ENCODE assay signal across 1 cellular context in genomic region chr16:20001856-20002707, GRCh38.
TF ChIP-seq lines count a peak whose summit lies in the region.

No MANE protein-coding gene starts in this region.

TF ChIP-seq in HepG2, 621 proteins besides CTCF, POLR2A, EP300 and RAD21 (continued from another document and continues in another):
- no peak for TF ChIP-seq ZNF572 (CRISPR knock-in tag; IDR thresholded peaks at IDR 0.05)
- TF ChIP-seq ZNF503 (CRISPR knock-in tag; IDR thresholded peaks at IDR 0.05): no peak
- no peak for TF ChIP-seq ZSCAN21 (CRISPR knock-in tag; IDR thresholded peaks at IDR 0.05; ENCODE audit: borderline replicate concordance)
- no peak for TF ChIP-seq ZNF10 (CRISPR knock-in tag; IDR thresholded peaks at IDR 0.05; ENCODE audit: borderline replicate concordance, low read depth)
- no peak for TF ChIP-seq ZKSCAN5 (CRISPR knock-in tag; IDR thresholded peaks at IDR 0.05)
- TF ChIP-seq PHF21A (CRISPR knock-in tag; IDR thresholded peaks at IDR 0.05): peak; percentile 80
- TF ChIP-seq GATA4 (IDR thresholded peaks at IDR 0.05; ENCODE audit: borderline replicate concordance, low read depth): no peak
- TF ChIP-seq SNAPC5 (CRISPR knock-in tag; IDR thresholded peaks at IDR 0.05; ENCODE audit: borderline replicate concordance): no peak
- no peak for TF ChIP-seq TFAP4 (IDR thresholded peaks at IDR 0.05; ENCODE audit: borderline replicate concordance, low read depth)
- no peak for TF ChIP-seq ZNF839 (CRISPR knock-in tag; IDR thresholded peaks at IDR 0.05; ENCODE audit: borderline replicate concordance)
- no peak for TF ChIP-seq CREB3 (CRISPR knock-in tag; IDR thresholded peaks at IDR 0.05)
- no peak for TF ChIP-seq ZNF446 (CRISPR knock-in tag; IDR thresholded peaks at IDR 0.05)
- peak; percentile 59; the same call in 1 of the 2 replicates for TF ChIP-seq ZNF598 (CRISPR knock-in tag; IDR thresholded peaks at IDR 0.05; ENCODE audit: borderline replicate concordance)
- TF ChIP-seq ZBTB10 (CRISPR knock-in tag; IDR thresholded peaks at IDR 0.05; ENCODE audit: borderline replicate concordance): no peak
- TF ChIP-seq ZNF275 (CRISPR knock-in tag; IDR thresholded peaks at IDR 0.05; ENCODE audit: borderline replicate concordance): no peak
- TF ChIP-seq GABPA (IDR thresholded peaks at IDR 0.05; ENCODE audit: low read depth, low read length): no peak
- no peak for TF ChIP-seq GABPA (CRISPR knock-in tag; IDR thresholded peaks at IDR 0.05; ENCODE audit: low read depth)
- no peak for TF ChIP-seq XBP1 (CRISPR knock-in tag; IDR thresholded peaks at IDR 0.05)
- TF ChIP-seq ZBTB49 (CRISPR knock-in tag; IDR thresholded peaks at IDR 0.05; ENCODE audit: borderline replicate concordance): no peak
- TF ChIP-seq NFKB2 (CRISPR knock-in tag; IDR thresholded peaks at IDR 0.05; ENCODE audit: borderline replicate concordance): peak; percentile 37; the same call in 1 of the 2 replicates
- 0 out of 2 replicates have a peak, but pooled peaks have one; percentile 60 for TF ChIP-seq MIXL1 (CRISPR knock-in tag; IDR thresholded peaks at IDR 0.05)
- TF ChIP-seq ZBTB1 (CRISPR knock-in tag; IDR thresholded peaks at IDR 0.05; ENCODE audit: borderline replicate concordance): no peak
- TF ChIP-seq NR2F1 (CRISPR knock-in tag; IDR thresholded peaks at IDR 0.05): 0 out of 4 replicates have a peak, but pooled peaks of 1 of the 2 experiments have one; percentile 30
- no peak for TF ChIP-seq SNAPC2 (CRISPR knock-in tag; IDR thresholded peaks at IDR 0.05)
- no peak for TF ChIP-seq ZNF343 (CRISPR knock-in tag; IDR thresholded peaks at IDR 0.05)
- no peak; the same call in 1 of the 2 replicates for TF ChIP-seq TFDP1 (CRISPR knock-in tag; IDR thresholded peaks at IDR 0.05; ENCODE audit: borderline replicate concordance)
- TF ChIP-seq NFAT5 (CRISPR knock-in tag; IDR thresholded peaks at IDR 0.05): no peak
- no peak for TF ChIP-seq SALL2 (CRISPR knock-in tag; IDR thresholded peaks at IDR 0.05)
- no peak for TF ChIP-seq GPBP1L1 (CRISPR knock-in tag; IDR thresholded peaks at IDR 0.05)
- no peak for TF ChIP-seq MAZ (IDR thresholded peaks at IDR 0.05; ENCODE audit: borderline replicate concordance, low read depth, low read length)
- TF ChIP-seq MAZ (CRISPR knock-in tag; IDR thresholded peaks at IDR 0.05; ENCODE audit: low read depth): no peak
- no peak for TF ChIP-seq ARHGAP35 (CRISPR knock-in tag; IDR thresholded peaks at IDR 0.05; ENCODE audit: borderline replicate concordance)
- no peak for TF ChIP-seq ZNF234 (CRISPR knock-in tag; conservative IDR thresholded peaks at IDR 0.05)
- TF ChIP-seq PCBP2 (optimal IDR thresholded peaks at IDR 0.05; ENCODE audit: low read depth, low read length, poor library complexity, severe bottlenecking): no peak
- no peak for TF ChIP-seq SMYD3 (CRISPR knock-in tag; IDR thresholded peaks at IDR 0.05)
- TF ChIP-seq NAIF1 (CRISPR knock-in tag; IDR thresholded peaks at IDR 0.05; ENCODE audit: borderline replicate concordance): no peak
- no peak for TF ChIP-seq MXD3 (CRISPR knock-in tag; IDR thresholded peaks at IDR 0.05)
- TF ChIP-seq IRX3 (CRISPR knock-in tag; IDR thresholded peaks at IDR 0.05; ENCODE audit: borderline replicate concordance, low read depth): no peak
- no peak for TF ChIP-seq ZNF354B (CRISPR knock-in tag; IDR thresholded peaks at IDR 0.05)
- TF ChIP-seq PAWR (CRISPR knock-in tag; IDR thresholded peaks at IDR 0.05; ENCODE audit: borderline replicate concordance): no peak
- no peak for TF ChIP-seq ZNF784 (CRISPR knock-in tag; IDR thresholded peaks at IDR 0.05; ENCODE audit: borderline replicate concordance)
- TF ChIP-seq HMG20B (CRISPR knock-in tag; conservative IDR thresholded peaks at IDR 0.05): no peak
- TF ChIP-seq ZNF180 (CRISPR knock-in tag; IDR thresholded peaks at IDR 0.05; ENCODE audit: borderline replicate concordance, low read depth): 0 out of 2 replicates have a peak, but pooled peaks have one; percentile 37
- TF ChIP-seq ZNF737 (CRISPR knock-in tag; IDR thresholded peaks at IDR 0.05; ENCODE audit: borderline replicate concordance): peak; percentile 46; the same call in 1 of the 2 replicates
